8 cellular contexts compared by ENCODE assay signal in the genomic region with DNA sequence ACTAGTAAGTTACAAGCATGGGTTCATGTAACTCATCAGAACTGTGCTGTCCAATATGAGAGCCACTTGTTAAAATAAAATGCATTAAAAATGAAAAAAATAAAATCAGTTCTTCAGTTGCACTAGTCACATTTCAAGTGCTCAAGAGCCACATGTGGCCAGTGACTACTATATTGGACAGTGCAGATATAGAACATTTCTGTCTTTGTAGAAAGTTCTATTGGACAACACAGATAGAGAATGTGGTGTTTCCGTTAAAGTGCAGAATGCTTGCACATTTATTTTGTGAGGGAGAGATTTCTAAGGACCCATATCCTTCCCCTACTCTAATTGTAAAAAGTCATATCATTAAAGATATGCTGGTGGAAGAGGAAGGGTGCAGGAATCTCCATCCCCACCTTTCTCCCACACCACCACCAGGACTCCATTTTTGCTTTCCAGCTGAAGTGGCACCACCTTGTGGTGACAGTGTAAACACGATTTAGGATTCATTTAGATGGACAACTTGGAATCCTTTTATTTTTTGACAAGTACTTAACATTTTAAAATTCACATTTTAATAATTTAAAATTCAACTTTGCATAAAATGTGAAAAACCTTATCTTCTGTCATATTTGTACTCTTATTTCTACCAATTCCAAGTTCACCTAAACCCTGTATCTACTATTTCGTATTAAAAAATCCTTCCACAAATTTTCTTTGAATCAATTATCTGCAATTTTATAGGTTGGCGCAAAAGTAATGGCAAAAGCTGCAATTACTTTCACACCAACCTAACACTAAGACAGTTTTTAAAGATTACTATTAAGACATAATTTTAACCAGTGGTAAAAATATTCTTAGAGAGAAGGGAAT. TPM values are rescaled to one million over a fixed set of nuclear protein-coding genes. Genes with fewer than 3 reads are reported as not detected.
A peak's percentile ranks its signal among the peaks of the same experiment; 100 is the strongest.
DNase-seq lines count a peak whose midpoint lies in the region; ATAC-seq and TF ChIP-seq lines count a peak whose summit lies in the region.

No MANE protein-coding gene starts in this region.

- intact Hi-C loops in right lobe of liver (cut with DNase I): no loop called here

- TF ChIP-seq POLR2A in right lobe of liver (IDR thresholded peaks at IDR 0.05): no peak

- H3K4me3 ChIP-seq in H7 (ENCODE audit: insufficient read depth, low read depth, low read length) (no peak overlapping the region), choroid plexus epithelial cell (ENCODE audit: low read depth, low read length) (no peak overlapping the region), right lobe of liver (no peak overlapping the region)

- no peaks in the 10 kb centered on the region for H3K9me3 ChIP-seq in right lobe of liver

- no peak overlapping the region for H3K27ac ChIP-seq in right lobe of liver

- 60% methylated on average over 4 of the region's 4 CpGs for WGBS in right lobe of liver (ENCODE audit: insufficient coverage, low coverage, low lambda C conversion rate, missing lambda C conversion rate)

- H3K36me3 ChIP-seq in H7 (replicated peaks; ENCODE audit: control insufficient read depth, insufficient read depth, low read length) (no peaks in the 10 kb centered on the region), right lobe of liver (no peaks in the 10 kb centered on the region)

- no peaks in the 10 kb centered on the region for H3K4me1 ChIP-seq in right lobe of liver

- no peaks in the 10 kb centered on the region for H3K27me3 ChIP-seq in H7 (ENCODE audit: control insufficient read depth, insufficient read depth, low read length)
- H3K27me3 ChIP-seq in right lobe of liver: no peaks in the 10 kb centered on the region

- DNase-seq in D341Med (ENCODE audit: low spot score) (peak; percentile 69), H7 (peak; percentile 75), NCI-H82 treated with DMSO at 0.1 percent for 48 hours (lab: John Stamatoyannopoulos, UW; ENCODE audit: unreplicated experiment) (peak; percentile 13), choroid plexus epithelial cell (ENCODE audit: low read depth) (peak; percentile 77), right lobe of liver (peak in 1 of 3 donors; percentile 61)

- ATAC-seq in right lobe of liver: peak; percentile 81 to 87 (median 82)
- no peak for ATAC-seq in HG03025 (IDR thresholded peaks at IDR 0.05; ENCODE audit: low FRiP score, unreplicated experiment)
- no peak for ATAC-seq in GM19324 (IDR thresholded peaks at IDR 0.05; ENCODE audit: low FRiP score, unreplicated experiment)
- no peak for ATAC-seq in GM18867 (IDR thresholded peaks at IDR 0.05; ENCODE audit: unreplicated experiment)

- TF ChIP-seq CTCF in choroid plexus epithelial cell (conservative IDR thresholded peaks at IDR 0.05; ENCODE audit: low read depth, low read length): peak; percentile 85
- TF ChIP-seq CTCF in right lobe of liver (IDR thresholded peaks at IDR 0.05): peak; percentile 71 to 79 (median 74)

RNA-seq across cellular contexts. Expression of a gene that starts 9.4 kb away (rescaled TPM):
- total RNA-seq in H7 (2014; rRNA removed; shearing (Covaris generic)): 0.33 and 1.2 TPM in 2 replicates
- 100 to 1,000 TPM; 114 to 163 (median 130) TPM for total RNA-seq in right lobe of liver

Comparison
In these comparisons a context has a peak if more than half of its experiments do, and no peak if none do; other contexts are left out.
1. ATAC-seq: peak in right lobe of liver (4 of 4); none in HG03025 (single experiment), GM19324 (single experiment) and GM18867 (single experiment).
2. RNA of a gene that starts 9.4 kb away (total RNA-seq): 114 to 163 TPM in right lobe of liver; 0.33 to 1.2 TPM in H7; every median in the first group is over 10 times any median in the second.